Comparison of ENCODE assay signal across 37 cellular contexts in the genomic region with DNA sequence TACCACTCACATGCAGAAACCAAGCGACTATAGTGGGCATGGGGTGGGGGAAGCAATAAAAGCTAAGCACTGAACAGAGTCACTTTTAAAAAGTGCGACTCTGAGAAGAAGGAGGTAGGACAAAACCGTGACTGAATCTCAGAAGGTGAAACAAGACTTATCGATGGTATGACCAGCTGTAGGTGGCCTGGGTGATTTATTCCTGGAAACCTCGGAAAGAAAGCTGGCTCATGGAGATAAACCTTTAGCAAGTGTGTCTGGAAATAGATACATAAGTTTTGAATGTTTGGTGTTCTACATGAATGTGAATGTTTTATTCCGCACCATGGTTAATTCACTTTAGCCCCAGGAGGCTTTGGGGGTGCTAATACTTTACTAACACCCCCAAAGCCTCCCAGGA. TPM values are rescaled to one million over a fixed set of nuclear protein-coding genes. Genes with fewer than 3 reads are reported as not detected.
"Had no signal": no experiment of that assay in that cellular context is flagged by ENCODE, and none has a peak within 500 bp of the region (broad histone marks: within the 10 kb centered on the region; RNA-seq: fewer than 3 reads in every experiment).

No MANE protein-coding gene starts in this region.

- H3K4me3 ChIP-seq: adrenal gland, ascending aorta, body of pancreas, breast epithelium, cardiac muscle cell had no signal

- H3K4me1 ChIP-seq: ascending aorta, breast epithelium had no signal

- H3K27ac ChIP-seq: adrenal gland, ascending aorta, body of pancreas, brain microvascular endothelial cell, breast epithelium, cardiac muscle cell had no signal

- DNase-seq: activated effector memory CD4-positive, alpha-beta T cell treated with anti-CD3 and anti-CD28 coated beads, Interleukin-2, amount 50 U/mL, for 16 hours; activated effector memory CD4-positive, alpha-beta T cell treated with Interleukin-2 at 50 U/mL for 16 hours; activated gamma-delta T cell; activated gamma-delta T cell treated with Interleukin-2 at 50 U/mL for 16 hours; activated naive CD4-positive, alpha-beta T cell; activated naive CD4-positive, alpha-beta T cell treated with anti-CD3 and anti-CD28 coated beads for 36 hours; activated naive CD4-positive, alpha-beta T cell treated with anti-CD3 and anti-CD28 coated beads, Interleukin-2, amount 10 ng/mL, durations not matched to agents 7 days and 5 days; activated naive CD4-positive, alpha-beta T cell treated with anti-CD3 and anti-CD28 coated beads, Interleukin-2, amount 50 U/mL, for 16 hours; activated naive CD4-positive, alpha-beta T cell treated with Interleukin-2 at 50 U/mL for 16 hours; activated naive CD8-positive, alpha-beta T cell treated with anti-CD3 and anti-CD28 coated beads for 36 hours; activated naive CD8-positive, alpha-beta T cell treated with anti-CD3 and anti-CD28 coated beads, Interleukin-2, amount 10 ng/mL, durations not matched to agents 7 days and 5 days; activated naive CD8-positive, alpha-beta T cell treated with anti-CD3 and anti-CD28 coated beads, Interleukin-2, amount 50 U/mL, for 24 hours; activated T-cell treated with anti-CD3 and anti-CD28 coated beads, Interleukin-2, amount 50 U/mL, for 4 hours; activated T-cell treated with anti-CD3 and anti-CD28 coated beads, Interleukin-2, amount 50 U/mL, for 48 hours; activated T-cell treated with anti-CD3 and anti-CD28 coated beads, Interleukin-2, amount 50 U/mL, for 72 hours; adrenal gland; amniotic stem cell; amygdala; anterior cingulate cortex; aorta; body of pancreas; brain microvascular endothelial cell; caudate nucleus; central memory CD4-positive, alpha-beta T cell; cerebellar nuclear complex had no signal

- ATAC-seq: activated naive CD4-positive, alpha-beta T cell treated with anti-CD3 and anti-CD28 coated beads, Interleukin-2, amount 50 U/mL, for 72 hours; activated naive CD8-positive, alpha-beta T cell treated with anti-CD3 and anti-CD28 coated beads, Interleukin-2, amount 50 U/mL, for 24 hours; activated T-cell treated with anti-CD3 and anti-CD28 coated beads, Interleukin-2, amount 50 U/mL, for 4 hours; activated T-cell treated with anti-CD3 and anti-CD28 coated beads, Interleukin-2, amount 50 U/mL, for 72 hours; activated T-helper 17 cell treated with anti-CD3 and anti-CD28 coated beads, Interleukin-2, amount 50 U/mL, for 72 hours; body of pancreas had no signal

- H3K27me3 ChIP-seq: adrenal gland, ascending aorta, body of pancreas, brain microvascular endothelial cell, breast epithelium, cardiac muscle cell had no signal

- FAIRE-seq: astrocyte, bronchial epithelial cell had no signal

- H3K36me3 ChIP-seq: adrenal gland, ascending aorta, brain microvascular endothelial cell, breast epithelium, cardiac muscle cell had no signal

- H3K9me3 ChIP-seq: adrenal gland, ascending aorta, body of pancreas, breast epithelium had no signal

RNA-seq across cellular contexts. Expression of gene BANF2, which starts 43.9 kb away (rescaled TPM):
- total RNA-seq: activated naive CD4-positive, alpha-beta T cell treated with anti-CD3 and anti-CD28 coated beads for 36 hours; activated naive CD4-positive, alpha-beta T cell treated with anti-CD3 and anti-CD28 coated beads, Interleukin-2, amount 50 U/mL, for 72 hours; activated naive CD8-positive, alpha-beta T cell treated with anti-CD3 and anti-CD28 coated beads for 36 hours; activated naive CD8-positive, alpha-beta T cell treated with anti-CD3 and anti-CD28 coated beads, Interleukin-2, amount 10 ng/mL, durations not matched to agents 7 days and 5 days; activated T-cell treated with anti-CD3 and anti-CD28 coated beads, Interleukin-2, amount 50 U/mL, for 4 hours; activated T-cell treated with anti-CD3 and anti-CD28 coated beads, Interleukin-2, amount 50 U/mL, for 72 hours; activated T-helper 1 cell treated with anti-CD3 and anti-CD28 coated beads, Interleukin-12 subunit alpha, Interleukin-12 subunit beta, Interleukin-2, Interleukin-4 antibody, amounts not matched to agents 30 ng/mL and 10 ng/mL and 1 ng/mL, durations not matched to agents 14 hours and 24 hours and 36 hours; activated T-helper 17 cell treated with anti-CD3 and anti-CD28 coated beads, Interleukin-2, amount 50 U/mL, for 72 hours; activated T-helper 2 cell treated with anti-CD3 and anti-CD28 coated beads, Interferon-gamma antibody, Interleukin-2, Interleukin-4, amounts not matched to agents 10 μg/mL and 5 μg/mL and 100 μg/mL, durations not matched to agents 14 hours and 24 hours and 36 hours; adrenal gland; aorta; ascending aorta; astrocyte; breast epithelium; bronchial epithelial cell; cardiac muscle cell; cardiac septum; cerebellum; chondrocyte had no signal
- polyA plus RNA-seq: adrenal gland, aorta, cardiac muscle cell had no signal
